In the genomic region with DNA sequence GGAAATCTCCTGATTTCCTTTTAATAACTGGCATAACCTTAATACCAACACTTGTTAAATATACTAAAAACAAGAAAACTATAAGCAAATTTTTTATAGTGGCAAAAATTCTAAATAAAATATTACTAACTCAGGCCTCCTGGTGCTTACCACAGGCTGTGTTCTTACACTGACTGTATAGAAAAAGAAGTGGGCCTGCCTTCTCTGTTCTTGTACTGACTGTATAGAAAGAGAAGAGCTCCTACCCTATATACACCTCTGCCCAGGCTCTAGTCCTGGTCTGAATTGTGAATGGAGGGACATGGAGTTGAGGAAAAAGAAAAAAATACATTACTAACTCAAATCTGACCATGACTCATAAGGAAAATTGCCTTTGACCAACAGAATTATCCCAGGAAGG, we compare ENCODE assay signal across 41 cellular contexts.
"Had no signal": no experiment of that assay in that cellular context is flagged by ENCODE, and none has a peak within 500 bp of the region (broad histone marks: within the 10 kb centered on the region; RNA-seq: fewer than 3 reads in every experiment).

No MANE protein-coding gene starts in this region.

- DNase-seq: activated effector memory CD4-positive, alpha-beta T cell treated with anti-CD3 and anti-CD28 coated beads, Interleukin-2, amount 50 U/mL, for 16 hours; activated effector memory CD4-positive, alpha-beta T cell treated with Interleukin-2 at 50 U/mL for 16 hours; activated gamma-delta T cell; activated gamma-delta T cell treated with Interleukin-2 at 50 U/mL for 16 hours; activated naive CD4-positive, alpha-beta T cell; activated naive CD4-positive, alpha-beta T cell treated with anti-CD3 and anti-CD28 coated beads for 36 hours; activated naive CD4-positive, alpha-beta T cell treated with anti-CD3 and anti-CD28 coated beads, Interleukin-2, amount 10 ng/mL, durations not matched to agents 7 days and 5 days; activated naive CD4-positive, alpha-beta T cell treated with anti-CD3 and anti-CD28 coated beads, Interleukin-2, amount 50 U/mL, for 16 hours; activated naive CD4-positive, alpha-beta T cell treated with Interleukin-2 at 50 U/mL for 16 hours; activated naive CD8-positive, alpha-beta T cell treated with anti-CD3 and anti-CD28 coated beads for 36 hours; activated naive CD8-positive, alpha-beta T cell treated with anti-CD3 and anti-CD28 coated beads, Interleukin-2, amount 10 ng/mL, durations not matched to agents 7 days and 5 days; activated naive CD8-positive, alpha-beta T cell treated with anti-CD3 and anti-CD28 coated beads, Interleukin-2, amount 50 U/mL, for 24 hours; activated T-cell treated with anti-CD3 and anti-CD28 coated beads for 4 hours; activated T-cell treated with anti-CD3 and anti-CD28 coated beads, Interleukin-2, amount 50 U/mL, for 1 hour; activated T-cell treated with anti-CD3 and anti-CD28 coated beads, Interleukin-2, amount 50 U/mL, for 24 hours; activated T-cell treated with anti-CD3 and anti-CD28 coated beads, Interleukin-2, amount 50 U/mL, for 4 hours; activated T-cell treated with anti-CD3 and anti-CD28 coated beads, Interleukin-2, amount 50 U/mL, for 48 hours; activated T-cell treated with anti-CD3 and anti-CD28 coated beads, Interleukin-2, amount 50 U/mL, for 72 hours; adrenal gland; amniotic stem cell; amygdala; anterior cingulate cortex; aorta; body of pancreas; brain microvascular endothelial cell; caudate nucleus; central memory CD4-positive, alpha-beta T cell; cerebellar nuclear complex had no signal

- ATAC-seq: activated naive CD4-positive, alpha-beta T cell treated with anti-CD3 and anti-CD28 coated beads, Interleukin-2, amount 50 U/mL, for 72 hours; activated naive CD8-positive, alpha-beta T cell treated with anti-CD3 and anti-CD28 coated beads, Interleukin-2, amount 50 U/mL, for 24 hours; activated T-cell treated with anti-CD3 and anti-CD28 coated beads, Interleukin-2, amount 50 U/mL, for 4 hours; activated T-cell treated with anti-CD3 and anti-CD28 coated beads, Interleukin-2, amount 50 U/mL, for 72 hours; activated T-helper 17 cell treated with anti-CD3 and anti-CD28 coated beads, Interleukin-2, amount 50 U/mL, for 72 hours; body of pancreas had no signal

- H3K9me3 ChIP-seq: adrenal gland, ascending aorta, body of pancreas, breast epithelium had no signal

- H3K9me3 Mint-ChIP-seq: activated naive CD4-positive, alpha-beta T cell treated with anti-CD3 and anti-CD28 coated beads for 36 hours; activated naive CD4-positive, alpha-beta T cell treated with anti-CD3 and anti-CD28 coated beads, Interleukin-2, amount 10 ng/mL, durations not matched to agents 7 days and 5 days; activated naive CD4-positive, alpha-beta T cell treated with anti-CD3 and anti-CD28 coated beads, Interleukin-2, amount 50 U/mL, for 24 hours; activated naive CD4-positive, alpha-beta T cell treated with anti-CD3 and anti-CD28 coated beads, Interleukin-2, amount 50 U/mL, for 72 hours; activated naive CD8-positive, alpha-beta T cell treated with anti-CD3 and anti-CD28 coated beads for 36 hours; activated naive CD8-positive, alpha-beta T cell treated with anti-CD3 and anti-CD28 coated beads, Interleukin-2, amount 50 U/mL, for 24 hours; activated T-cell treated with anti-CD3 and anti-CD28 coated beads, Interleukin-2, amount 50 U/mL, for 24 hours; activated T-cell treated with anti-CD3 and anti-CD28 coated beads, Interleukin-2, amount 50 U/mL, for 4 hours; activated T-cell treated with anti-CD3 and anti-CD28 coated beads, Interleukin-2, amount 50 U/mL, for 72 hours; activated T-helper 17 cell treated with anti-CD3 and anti-CD28 coated beads, Interleukin-2, amount 50 U/mL, for 72 hours; central memory CD8-positive, alpha-beta T cell had no signal

- H3K36me3 Mint-ChIP-seq: activated naive CD4-positive, alpha-beta T cell treated with anti-CD3 and anti-CD28 coated beads, Interleukin-2, amount 50 U/mL, for 72 hours; activated naive CD8-positive, alpha-beta T cell; brain had no signal

- H3K4me3 Mint-ChIP-seq: activated naive CD4-positive, alpha-beta T cell treated with anti-CD3 and anti-CD28 coated beads for 36 hours; activated naive CD4-positive, alpha-beta T cell treated with anti-CD3 and anti-CD28 coated beads, Interleukin-2, amount 10 ng/mL, durations not matched to agents 7 days and 5 days; activated naive CD4-positive, alpha-beta T cell treated with anti-CD3 and anti-CD28 coated beads, Interleukin-2, amount 50 U/mL, for 24 hours; activated naive CD8-positive, alpha-beta T cell treated with anti-CD3 and anti-CD28 coated beads for 36 hours; activated naive CD8-positive, alpha-beta T cell treated with anti-CD3 and anti-CD28 coated beads, Interleukin-2, amount 10 ng/mL, durations not matched to agents 7 days and 5 days; activated naive CD8-positive, alpha-beta T cell treated with anti-CD3 and anti-CD28 coated beads, Interleukin-2, amount 50 U/mL, for 24 hours; activated T-cell treated with anti-CD3 and anti-CD28 coated beads, Interleukin-2, amount 50 U/mL, for 24 hours; activated T-cell treated with anti-CD3 and anti-CD28 coated beads, Interleukin-2, amount 50 U/mL, for 4 hours; activated T-cell treated with anti-CD3 and anti-CD28 coated beads, Interleukin-2, amount 50 U/mL, for 72 hours; activated T-helper 1 cell treated with anti-CD3 and anti-CD28 coated beads, Interleukin-12 subunit alpha, Interleukin-12 subunit beta, Interleukin-2, Interleukin-4 antibody, amounts not matched to agents 30 ng/mL and 10 ng/mL and 1 ng/mL, durations not matched to agents 14 hours and 24 hours and 36 hours; activated T-helper 17 cell treated with anti-CD3 and anti-CD28 coated beads, Interleukin-2, amount 50 U/mL, for 72 hours; brain; central memory CD8-positive, alpha-beta T cell had no signal

- H3K4me1 ChIP-seq: ascending aorta, body of pancreas, breast epithelium had no signal

- H3K27ac ChIP-seq: adrenal gland, ascending aorta, body of pancreas, brain microvascular endothelial cell, breast epithelium, cardiac muscle cell had no signal

- H3K27me3 Mint-ChIP-seq: activated naive CD4-positive, alpha-beta T cell treated with anti-CD3 and anti-CD28 coated beads, Interleukin-2, amount 10 ng/mL, durations not matched to agents 7 days and 5 days; activated naive CD4-positive, alpha-beta T cell treated with anti-CD3 and anti-CD28 coated beads, Interleukin-2, amount 50 U/mL, for 24 hours; activated naive CD8-positive, alpha-beta T cell; activated naive CD8-positive, alpha-beta T cell treated with anti-CD3 and anti-CD28 coated beads for 36 hours; activated naive CD8-positive, alpha-beta T cell treated with anti-CD3 and anti-CD28 coated beads, Interleukin-2, amount 10 ng/mL, durations not matched to agents 7 days and 5 days; activated naive CD8-positive, alpha-beta T cell treated with anti-CD3 and anti-CD28 coated beads, Interleukin-2, amount 50 U/mL, for 24 hours; activated T-helper 17 cell treated with anti-CD3 and anti-CD28 coated beads, Interleukin-2, amount 50 U/mL, for 72 hours; brain; central memory CD8-positive, alpha-beta T cell had no signal

- H3K36me3 ChIP-seq: adrenal gland, ascending aorta, brain microvascular endothelial cell, breast epithelium, cardiac muscle cell had no signal

- H3K27ac Mint-ChIP-seq: activated naive CD4-positive, alpha-beta T cell treated with anti-CD3 and anti-CD28 coated beads for 36 hours; activated naive CD4-positive, alpha-beta T cell treated with anti-CD3 and anti-CD28 coated beads, Interleukin-2, amount 10 ng/mL, durations not matched to agents 7 days and 5 days; activated naive CD4-positive, alpha-beta T cell treated with anti-CD3 and anti-CD28 coated beads, Interleukin-2, amount 50 U/mL, for 24 hours; activated naive CD4-positive, alpha-beta T cell treated with anti-CD3 and anti-CD28 coated beads, Interleukin-2, amount 50 U/mL, for 72 hours; activated naive CD8-positive, alpha-beta T cell treated with anti-CD3 and anti-CD28 coated beads for 36 hours; activated naive CD8-positive, alpha-beta T cell treated with anti-CD3 and anti-CD28 coated beads, Interleukin-2, amount 10 ng/mL, durations not matched to agents 7 days and 5 days; activated naive CD8-positive, alpha-beta T cell treated with anti-CD3 and anti-CD28 coated beads, Interleukin-2, amount 50 U/mL, for 24 hours; activated T-cell treated with anti-CD3 and anti-CD28 coated beads, Interleukin-2, amount 50 U/mL, for 24 hours; activated T-cell treated with anti-CD3 and anti-CD28 coated beads, Interleukin-2, amount 50 U/mL, for 72 hours; activated T-helper 1 cell treated with anti-CD3 and anti-CD28 coated beads, Interleukin-12 subunit alpha, Interleukin-12 subunit beta, Interleukin-2, Interleukin-4 antibody, amounts not matched to agents 30 ng/mL and 10 ng/mL and 1 ng/mL, durations not matched to agents 14 hours and 24 hours and 36 hours; activated T-helper 17 cell treated with anti-CD3 and anti-CD28 coated beads, Interleukin-2, amount 50 U/mL, for 72 hours; activated T-helper 2 cell treated with anti-CD3 and anti-CD28 coated beads, Interferon-gamma antibody, Interleukin-2, Interleukin-4, amounts not matched to agents 10 μg/mL and 5 μg/mL and 100 μg/mL, durations not matched to agents 14 hours and 24 hours and 36 hours; brain had no signal

- H3K27me3 ChIP-seq: adrenal gland, ascending aorta, body of pancreas, brain microvascular endothelial cell, cardiac muscle cell had no signal

- H3K4me3 ChIP-seq: adrenal gland, ascending aorta, body of pancreas, breast epithelium, cardiac muscle cell had no signal

- FAIRE-seq: astrocyte, bronchial epithelial cell had no signal
